Comparison of ENCODE assay signal across 10 cellular contexts in genomic region chr2:98457045-98457696, GRCh38.
DNase-seq lines count a peak whose midpoint lies in the region; ATAC-seq and TF ChIP-seq lines count a peak whose summit lies in the region.
"Had no signal": no experiment of that assay in that cellular context is flagged by ENCODE, and none has a peak within 500 bp of the region (broad histone marks: within the 10 kb centered on the region; RNA-seq: fewer than 3 reads in every experiment).

No MANE protein-coding gene starts in this region.

- peak overlapping the region; percentile 92 for H3K27ac Mint-ChIP-seq in dendritic cell treated with granulocyte-macrophage colony-stimulating factor and Interleukin-4, amounts not matched to agents 40 ng/mL and 50 ng/mL, for 4 days

- peaks cover 23% of the 10 kb centered on the region for H3K36me3 Mint-ChIP-seq in dendritic cell treated with granulocyte-macrophage colony-stimulating factor and Interleukin-4, amounts not matched to agents 40 ng/mL and 50 ng/mL, for 4 days (ENCODE audit: low read depth)

- TF ChIP-seq CTCF in neutrophil (IDR thresholded peaks at IDR 0.05) = no peak

- peaks cover 86 to 94% of the 10 kb centered on the region in 2 experiments for H3K4me1 ChIP-seq in neutrophil (ENCODE audit: control insufficient read depth in 1 of 2, insufficient read depth in 1 of 2, low read depth in 1 of 2, low read length in 1 of 2)

- intact Hi-C loops in dendritic cell treated with granulocyte-macrophage colony-stimulating factor and Interleukin-4, amounts not matched to agents 40 ng/mL and 50 ng/mL, for 4 days (cut with micrococcal nuclease) = loop anchor here (5.0 kb wide), 1 partner anchor 40 kb away; no protein-coding TSS in a partner anchor

- no peak overlapping the region for H3K4me3 ChIP-seq in neutrophil (ENCODE audit: low read depth in 1 of 2, low read length in 1 of 2)

- H3K9me3 ChIP-seq in neutrophil = no peaks in the 10 kb centered on the region

- no peak for ATAC-seq in HG03045 (IDR thresholded peaks at IDR 0.05; ENCODE audit: unreplicated experiment)
- ATAC-seq: left colon had no signal

- peak overlapping the region; percentile 96 for H3K27ac ChIP-seq in neutrophil

- no peaks in the 10 kb centered on the region for H3K36me3 ChIP-seq in neutrophil

- H3K27me3 Mint-ChIP-seq in dendritic cell treated with granulocyte-macrophage colony-stimulating factor and Interleukin-4, amounts not matched to agents 40 ng/mL and 50 ng/mL, for 4 days = no peaks in the 10 kb centered on the region

- H3K9me3 Mint-ChIP-seq in dendritic cell treated with granulocyte-macrophage colony-stimulating factor and Interleukin-4, amounts not matched to agents 40 ng/mL and 50 ng/mL, for 4 days = no peaks in the 10 kb centered on the region

- H3K4me1 Mint-ChIP-seq in dendritic cell treated with granulocyte-macrophage colony-stimulating factor and Interleukin-4, amounts not matched to agents 40 ng/mL and 50 ng/mL, for 4 days (ENCODE audit: low read depth) = peaks cover 89% of the 10 kb centered on the region

- peak; percentile 91 for DNase-seq in EH (ENCODE audit: low read depth)
- peak; percentile 64 for DNase-seq in NCI-H82 (lab: John Stamatoyannopoulos, UW)
- no peak for DNase-seq in epidermal melanocyte (ENCODE audit: insufficient read length, low spot score)
- no peak for DNase-seq in DMS79 (lab: John Stamatoyannopoulos, UW)
- no peak for DNase-seq in NCI-H2227 treated with DMSO at 0.1 percent for 48 hours (lab: John Stamatoyannopoulos, UW)
- DNase-seq: central memory CD4-positive, alpha-beta T cell; left colon had no signal

- no peaks in the 10 kb centered on the region for H3K27me3 ChIP-seq in neutrophil

- H3K4me3 Mint-ChIP-seq in dendritic cell treated with granulocyte-macrophage colony-stimulating factor and Interleukin-4, amounts not matched to agents 40 ng/mL and 50 ng/mL, for 4 days = no peak overlapping the region

Comparison
In these comparisons a context has a peak if more than half of its experiments do, and no peak if none do; other contexts are left out.
1. DNase-seq: peak in EH (single experiment) and NCI-H82 (single experiment); none in epidermal melanocyte (single experiment), DMS79 (single experiment) and NCI-H2227 treated with DMSO at 0.1 percent for 48 hours (single experiment).